ENCODE assay signal across 10 cellular contexts in the genomic region with DNA sequence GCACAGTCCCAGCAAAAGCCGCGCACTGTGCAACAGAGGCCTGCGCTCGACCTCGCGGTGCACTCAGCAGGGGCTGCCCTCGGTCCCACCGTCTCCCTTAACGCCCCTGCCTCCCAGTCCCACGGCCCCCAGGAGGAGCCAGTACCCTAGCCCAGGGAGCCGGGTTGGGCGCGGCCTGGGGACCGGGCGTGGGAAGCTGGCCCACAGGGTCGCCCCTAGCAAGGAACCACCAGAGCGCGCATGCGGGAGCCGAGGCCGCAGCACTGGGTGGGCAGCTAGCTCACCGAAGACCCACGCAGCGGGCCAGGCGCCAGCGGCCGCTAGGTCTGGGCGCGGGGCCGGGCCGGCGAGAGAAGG. TPM values are rescaled to one million over a fixed set of nuclear protein-coding genes. Genes with fewer than 3 reads are reported as not detected.
DNase-seq lines count a peak whose midpoint lies in the region; ATAC-seq, FAIRE-seq and TF ChIP-seq lines count a peak whose summit lies in the region.
"Had no signal": no experiment of that assay in that cellular context is flagged by ENCODE, and none has a peak within 500 bp of the region (broad histone marks: within the 10 kb centered on the region; RNA-seq: fewer than 3 reads in every experiment).

No MANE protein-coding gene starts in this region.

- peaks cover 0 to 5% (median 0%) of the 10 kb centered on the region in 3 donors for H3K4me1 ChIP-seq in pancreas

- H3K27ac ChIP-seq in pancreas: peak overlapping the region in 3 of 4 donors; percentile 56 to 77 (median 68)

- H3K9me3 ChIP-seq in MG63 (peaks cover 2% of the 10 kb centered on the region; the same call in 1 of the 2 replicates), pancreas (no peaks in the 10 kb centered on the region)

- DNase-seq in MG63: no peak
- DNase-seq in fibroblast of villous mesenchyme (ENCODE audit: low read depth): peak; percentile 11
- DNase-seq in pancreas: peak in 2 of 6 donors; percentile 34 to 85
- DNase-seq in NCI-H1105 treated with DMSO at 0.1 percent for 48 hours (lab: John Stamatoyannopoulos, UW): no peak
- DNase-seq in inferior parietal cortex (ENCODE audit: extremely low spot score): no peak
- DNase-seq in T1000 (lab: John Stamatoyannopoulos, UW): no peak
- DNase-seq in DMS153 (lab: John Stamatoyannopoulos, UW): no peak

- peak; percentile 4 for ATAC-seq in GM18511 (IDR thresholded peaks at IDR 0.05; ENCODE audit: unreplicated experiment)
- peak; percentile 15 to 25 (median 20) for ATAC-seq in pancreas

- no peaks in the 10 kb centered on the region for H3K36me3 ChIP-seq in MG63
- no peaks in the 10 kb centered on the region for H3K36me3 ChIP-seq in pancreas

- no peak for FAIRE-seq in pancreas (lab: Jason Lieb, UNC)
- FAIRE-seq: islet of Langerhans, K562 had no signal

- intact Hi-C loops in pancreas (cut with DNase I): no loop called here

- H3K4me3 ChIP-seq in MG63 (peak overlapping the region; percentile 56), fibroblast of villous mesenchyme (ENCODE audit: low read depth, low read length) (peak overlapping the region; percentile 69), pancreas (peak overlapping the region; percentile 57 to 81 (median 70))
- H3K4me3 ChIP-seq: K562 had no signal

- H3K27me3 ChIP-seq in MG63 (no peaks in the 10 kb centered on the region), pancreas (no peaks in the 10 kb centered on the region)

- WGBS in pancreas, 2 donors: 13 to 19% methylated on average over 32 of the region's 32 CpGs

- no peak for TF ChIP-seq CTCF in fibroblast of villous mesenchyme (IDR thresholded peaks at IDR 0.05; ENCODE audit: insufficient read depth, low read depth, low read length)
- TF ChIP-seq CTCF in pancreas (IDR thresholded peaks at IDR 0.05): no peak

RNA-seq across cellular contexts. Expression of gene ZNF678, which starts 21.6 kb away (rescaled TPM):
- 0.79 and 2.1 TPM in 2 replicates for total RNA-seq in MG63 (2014; rRNA removed; shearing (Covaris generic); ENCODE audit: low replicate concordance)
- 4.2 and 5.2 TPM in 2 replicates for total RNA-seq in fibroblast of villous mesenchyme
- 1 to 10 TPM; 4.9 to 8.0 (median 6.6) TPM for total RNA-seq in pancreas
- polyA plus RNA-seq in pancreas: 1 to 10 TPM; 1.6 to 1.7 TPM
